8 cellular contexts compared by ENCODE assay signal in the genomic region with DNA sequence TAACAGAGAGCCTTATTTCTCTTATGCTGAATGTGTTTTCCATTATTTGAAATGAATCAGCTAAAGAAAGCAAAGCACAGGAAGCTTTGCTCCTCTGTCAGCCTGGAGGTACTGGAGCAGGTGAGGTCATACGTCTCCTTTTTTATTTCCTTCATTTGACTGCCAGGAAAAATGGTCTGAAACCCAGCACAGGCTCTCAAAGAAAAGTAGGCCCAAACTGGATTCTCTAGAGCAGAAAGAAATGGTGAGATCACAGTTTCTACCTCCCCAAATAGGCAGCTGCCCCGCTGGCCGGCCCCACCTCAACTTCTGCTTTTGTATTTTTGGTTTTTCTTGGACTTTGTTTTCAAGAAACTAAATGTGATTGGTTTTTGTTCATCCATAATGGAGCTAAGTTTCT.
DNase-seq lines count a peak whose midpoint lies in the region; ATAC-seq, FAIRE-seq and TF ChIP-seq lines count a peak whose summit lies in the region.

No MANE protein-coding gene starts in this region.

- H3K36me3 ChIP-seq in PC-9 (ENCODE audit: low read depth), result peaks cover 7% of the 10 kb centered on the region; the same call in 1 of the 2 replicates
- H3K36me3 ChIP-seq in sigmoid colon, result no peaks in the 10 kb centered on the region

- TF ChIP-seq POLR2A in sigmoid colon (IDR thresholded peaks at IDR 0.05), result no peak

- peak; percentile 80 for FAIRE-seq in GM18507 (lab: Jason Lieb, UNC)

- no peaks in the 10 kb centered on the region for H3K9me2 ChIP-seq in PC-9 (ENCODE audit: insufficient read depth)

- H3K4me3 ChIP-seq in PC-9 (no peak overlapping the region), sigmoid colon (no peak overlapping the region)

- H3K4me1 ChIP-seq in PC-9 (replicated peaks; ENCODE audit: insufficient read depth) (no peaks in the 10 kb centered on the region), sigmoid colon (no peaks in the 10 kb centered on the region)

- CTCF ChIA-PET in PC-9 (lab: Charles Lee), result no interaction called here

- H3K4me2 ChIP-seq in PC-9, result no peak overlapping the region

- H3F3A ChIP-seq in PC-9 (ENCODE audit: insufficient read depth, low read depth), result no peaks in the 10 kb centered on the region

- POLR2A ChIA-PET in PC-9 (lab: Charles Lee; ENCODE audit: unreplicated experiment), result interaction anchor here (0.5 kb wide), 1 partner anchor 161 kb away, joined by 13 read pairs; no protein-coding TSS in a partner anchor

- no peaks in the 10 kb centered on the region for H3K9me3 Mint-ChIP-seq in effector memory CD8-positive, alpha-beta T cell

- H3K27me3 ChIP-seq in PC-9 (ENCODE audit: insufficient read depth, low read depth), result no peaks in the 10 kb centered on the region
- H3K27me3 ChIP-seq in sigmoid colon, result no peaks in the 10 kb centered on the region

- DNase-seq in GM18507 (ENCODE audit: extremely low spot score, insufficient read length, low read depth), result no peak
- DNase-seq in Kasumi-1 (lab: John Stamatoyannopoulos, UW), result peak; percentile 63 to 70
- no peak for DNase-seq in effector memory CD8-positive, alpha-beta T cell
- no peak for DNase-seq in PC-9
- DNase-seq in NCI-H1105 treated with DMSO at 0.1 percent for 48 hours (lab: John Stamatoyannopoulos, UW), result no peak
- DNase-seq in anterior cingulate cortex (lab: John Stamatoyannopoulos, UW), result no peak
- DNase-seq in sigmoid colon, result no peak

- peak; percentile 79 for ATAC-seq in GM21529 (IDR thresholded peaks at IDR 0.05; ENCODE audit: unreplicated experiment)
- no peak for ATAC-seq in effector memory CD8-positive, alpha-beta T cell (replicated peaks)

- no peaks in the 10 kb centered on the region for H3K27me3 Mint-ChIP-seq in effector memory CD8-positive, alpha-beta T cell

- 49 to 63% methylated on average over 3 of the region's 3 CpGs for WGBS in sigmoid colon, 2 donors

- no peaks in the 10 kb centered on the region for H3K9me3 ChIP-seq in PC-9 (ENCODE audit: insufficient read depth, low read depth)
- no peaks in the 10 kb centered on the region for H3K9me3 ChIP-seq in sigmoid colon

- TF ChIP-seq CTCF in PC-9 (conservative IDR thresholded peaks at IDR 0.05), result no peak
- TF ChIP-seq CTCF in sigmoid colon (IDR thresholded peaks at IDR 0.05), result no peak

- no peaks in the 10 kb centered on the region for H3K79me2 ChIP-seq in PC-9 (ENCODE audit: low read depth)

- TF ChIP-seq EP300 in sigmoid colon (IDR thresholded peaks at IDR 0.05), result no peak

- intact Hi-C loops in PC-9 (cut with micrococcal nuclease; ENCODE audit: unreplicated experiment), result no loop called here
- intact Hi-C loops in sigmoid colon (cut with DNase I), result no loop called here

- H3K4me3 Mint-ChIP-seq in effector memory CD8-positive, alpha-beta T cell, result no peak overlapping the region

- no peaks in the 10 kb centered on the region for H4K20me1 ChIP-seq in PC-9 (ENCODE audit: insufficient read depth)

- peak overlapping the region; percentile 23 to 72 for H3K27ac Mint-ChIP-seq in effector memory CD8-positive, alpha-beta T cell

- H2AFZ ChIP-seq in PC-9, result no peak overlapping the region

- peaks cover 67% of the 10 kb centered on the region for H3K36me3 Mint-ChIP-seq in effector memory CD8-positive, alpha-beta T cell (ENCODE audit: insufficient read depth)

- peaks cover 54 to 62% of the 10 kb centered on the region in 2 donors for H3K4me1 Mint-ChIP-seq in effector memory CD8-positive, alpha-beta T cell (ENCODE audit: low read depth in 2 of 2)

- BruUV-seq in PC-9 (replicated peaks; lab: Mats Ljungman, UMichigan), result no TSS peak

- H3K27ac ChIP-seq in PC-9 (no peak overlapping the region), sigmoid colon (no peak overlapping the region)

Comparison
In these comparisons a context has a peak if more than half of its experiments do, and no peak if none do; other contexts are left out.
1. DNase-seq: peak in Kasumi-1 (2 of 2); none in GM18507 (single experiment), effector memory CD8-positive, alpha-beta T cell (0 of 3), PC-9 (0 of 2), NCI-H1105 treated with DMSO at 0.1 percent for 48 hours (single experiment), anterior cingulate cortex (0 of 58) and sigmoid colon (single experiment).